Comparison of ENCODE assay signal across 12 cellular contexts in genomic region chr2:127641846-127642510, GRCh38. TPM values are rescaled to one million over a fixed set of nuclear protein-coding genes. Genes with fewer than 3 reads are reported as not detected.
DNase-seq lines count a peak whose midpoint lies in the region; ATAC-seq, FAIRE-seq and TF ChIP-seq lines count a peak whose summit lies in the region.
"Had no signal": no experiment of that assay in that cellular context is flagged by ENCODE, and none has a peak within 500 bp of the region (broad histone marks: within the 10 kb centered on the region; RNA-seq: fewer than 3 reads in every experiment).

No MANE protein-coding gene starts in this region.

- in situ Hi-C loops in HepG2 (cut with HindIII; ENCODE audit: extremely low pct_ligation_motif_present, low pct_unique_long_range_greater_than_20kb), result no loop called here

- no peaks in the 10 kb centered on the region for H4K20me1 ChIP-seq in HepG2 (ENCODE audit: insufficient read depth, low read length)
- H4K20me1 ChIP-seq in smooth muscle cell (ENCODE audit: low read depth), result no peaks in the 10 kb centered on the region

- POLR2A ChIA-PET in HepG2 (lab: Yijun Ruan, JAX), result no interaction called here

- ATAC-seq in HepG2 (no peak), right lobe of liver (no peak)

- H3K4me1 Mint-ChIP-seq in endothelial cell (ENCODE audit: unreplicated experiment), result peaks cover 12% of the 10 kb centered on the region

- BruUV-seq in HepG2 (replicated peaks; lab: Mats Ljungman, UMichigan), result no TSS peak

- no peak overlapping the region for H2AFZ ChIP-seq in HepG2 (ENCODE audit: low read length)
- no peak overlapping the region for H2AFZ ChIP-seq in smooth muscle cell (ENCODE audit: low read depth)

- no peak for TF ChIP-seq RAD21 in HepG2 (CRISPR knock-in tag; IDR thresholded peaks at IDR 0.05)

- H3K4me3 ChIP-seq in HepG2 (replicated peaks in 1 of 3; ENCODE audit: insufficient read depth in 1 of 3, low read depth in 2 of 3, low read length in 3 of 3) (no peak overlapping the region), right lobe of liver (no peak overlapping the region), rectal smooth muscle tissue (ENCODE audit: low read length) (no peak overlapping the region), smooth muscle cell (no peak overlapping the region)
- H3K4me3 ChIP-seq: breast epithelium had no signal

- H3K27ac ChIP-seq in HepG2 (ENCODE audit: extremely low read length, insufficient read depth, low read length), result no peak overlapping the region
- no peak overlapping the region for H3K27ac ChIP-seq in right lobe of liver
- peak overlapping the region; percentile 42 for H3K27ac ChIP-seq in rectal smooth muscle tissue (ENCODE audit: low read depth, low read length)
- H3K27ac ChIP-seq in smooth muscle cell (ENCODE audit: low read depth), result no peak overlapping the region
- H3K27ac ChIP-seq: breast epithelium had no signal

- intact Hi-C loops in HepG2 (cut with micrococcal nuclease; ENCODE audit: unreplicated experiment) (loop anchor here (10.0 kb wide), 1 partner anchor 107 kb away; the partner anchor contains the start of gene MYO7B), right lobe of liver (cut with DNase I) (no loop called here)

- H3K27me3 ChIP-seq in HepG2 (ENCODE audit: control insufficient read depth in 1 of 2, insufficient read depth in 2 of 2, low read length in 2 of 2) (peaks cover 11 to 60% of the 10 kb centered on the region in 2 experiments), right lobe of liver (no peaks in the 10 kb centered on the region), rectal smooth muscle tissue (ENCODE audit: control insufficient read depth, insufficient read depth, low read length) (no peaks in the 10 kb centered on the region), smooth muscle cell (ENCODE audit: low read depth) (no peaks in the 10 kb centered on the region)
- H3K27me3 ChIP-seq: breast epithelium had no signal

- no peak overlapping the region for H3K4me3 Mint-ChIP-seq in endothelial cell (ENCODE audit: unreplicated experiment)

- H3K79me2 ChIP-seq in HepG2 (ENCODE audit: insufficient read depth, low read length) (no peaks in the 10 kb centered on the region), smooth muscle cell (ENCODE audit: low read depth) (no peaks in the 10 kb centered on the region)

- DNase-seq in HepG2 (ENCODE audit: low spot score), result no peak
- DNase-seq in right lobe of liver, result no peak
- DNase-seq in activated naive CD4-positive, alpha-beta T cell (lab: John Stamatoyannopoulos, UW), result peak in 3 of 4 experiments; percentile 21 to 61 (median 34)
- no peak for DNase-seq in NCI-H128 (lab: John Stamatoyannopoulos, UW; ENCODE audit: unreplicated experiment)
- DNase-seq in smooth muscle cell (lab: John Stamatoyannopoulos, UW; ENCODE audit: unreplicated experiment), result no peak
- no peak for DNase-seq in OCI-M2 (lab: John Stamatoyannopoulos, UW; ENCODE audit: unreplicated experiment)
- DNase-seq in endothelial cell (ENCODE audit: low spot score), result no peak
- DNase-seq: ACHN had no signal

- no peaks in the 10 kb centered on the region for H3K9me3 ChIP-seq in HepG2 (ENCODE audit: low read length)
- H3K9me3 ChIP-seq in right lobe of liver, result no peaks in the 10 kb centered on the region
- H3K9me3 ChIP-seq in smooth muscle cell (replicated peaks; ENCODE audit: low read depth), result no peaks in the 10 kb centered on the region
- H3K9me3 ChIP-seq: breast epithelium had no signal

- H3K36me3 ChIP-seq in HepG2 (replicated peaks in 1 of 2; ENCODE audit: control insufficient read depth in 1 of 2, insufficient read depth in 2 of 2, low read length in 2 of 2) (no peaks in the 10 kb centered on the region), right lobe of liver (no peaks in the 10 kb centered on the region), rectal smooth muscle tissue (ENCODE audit: control insufficient read depth, insufficient read depth, low read length) (peaks cover 7% of the 10 kb centered on the region), smooth muscle cell (ENCODE audit: low read depth) (no peaks in the 10 kb centered on the region)
- H3K36me3 ChIP-seq: breast epithelium had no signal

- WGBS in HepG2 (ENCODE audit: low lambda C conversion rate), result 56% methylated on average over 20 of the region's 25 CpGs
- WGBS in right lobe of liver (ENCODE audit: insufficient coverage, low coverage, low lambda C conversion rate, missing lambda C conversion rate), result no CpG with 5 or more reads among the region's 25 CpGs
- 87% methylated on average over 25 of the region's 25 CpGs for whole genome bisulfite sequencing in smooth muscle cell (ENCODE audit: low lambda C conversion rate)

- H3K9ac ChIP-seq in HepG2 (ENCODE audit: insufficient read depth, low read depth, low read length), result no peak overlapping the region
- no peak overlapping the region for H3K9ac ChIP-seq in rectal smooth muscle tissue (ENCODE audit: low read length)
- H3K9ac ChIP-seq in smooth muscle cell (ENCODE audit: low read depth), result no peak overlapping the region

- H3F3A ChIP-seq in smooth muscle cell (ENCODE audit: low read depth), result no peaks in the 10 kb centered on the region

- peaks cover 9% of the 10 kb centered on the region for H3K36me3 Mint-ChIP-seq in endothelial cell (ENCODE audit: low read depth, unreplicated experiment)

- no peaks in the 10 kb centered on the region for H3K9me3 Mint-ChIP-seq in endothelial cell (ENCODE audit: unreplicated experiment)

- peaks cover 6% of the 10 kb centered on the region for H3K27me3 Mint-ChIP-seq in endothelial cell (ENCODE audit: unreplicated experiment)

- no peak overlapping the region for H3K4me2 ChIP-seq in HepG2 (ENCODE audit: low read depth, low read length)
- H3K4me2 ChIP-seq in smooth muscle cell, result no peak overlapping the region

- CTCF ChIA-PET in HepG2 (lab: Yijun Ruan, JAX; ENCODE audit: low intra/inter-chr PET ratio, low total read pairs), result no interaction called here

- TF ChIP-seq POLR2A in HepG2 (IDR thresholded peaks at IDR 0.05; ENCODE audit: insufficient read depth in 1 of 2, low read depth in 2 of 2, low read length in 2 of 2) (no peak), right lobe of liver (IDR thresholded peaks at IDR 0.05) (no peak)

- TF ChIP-seq EP300 in HepG2 (IDR thresholded peaks at IDR 0.05; ENCODE audit: low read depth in 2 of 2, low read length in 2 of 2) (no peak), HepG2 (CRISPR knock-in tag; IDR thresholded peaks at IDR 0.05; ENCODE audit: borderline replicate concordance) (no peak)

- FAIRE-seq in HepG2 (lab: Jason Lieb, UNC), result no peak

- H3K4me1 ChIP-seq in HepG2 (ENCODE audit: insufficient read depth, low read length) (peaks cover 73% of the 10 kb centered on the region), right lobe of liver (peaks cover 0 to 12% (median 4%) of the 10 kb centered on the region in 4 donors), rectal smooth muscle tissue (ENCODE audit: control insufficient read depth, insufficient read depth, low read length) (peaks cover 14% of the 10 kb centered on the region), smooth muscle cell (ENCODE audit: low read depth) (peaks cover 12% of the 10 kb centered on the region)

- TF ChIP-seq CTCF in HepG2 (CRISPR knock-in tag; IDR thresholded peaks at IDR 0.05), result no peak
- no peak for TF ChIP-seq CTCF in right lobe of liver (IDR thresholded peaks at IDR 0.05)
- no peak for TF ChIP-seq CTCF in smooth muscle cell (IDR thresholded peaks at IDR 0.05; ENCODE audit: borderline replicate concordance, insufficient read depth, poor library complexity, severe bottlenecking)
- TF ChIP-seq CTCF in endothelial cell (IDR thresholded peaks at IDR 0.05; ENCODE audit: unreplicated experiment), result no peak

- no peak overlapping the region for H3K27ac Mint-ChIP-seq in endothelial cell (ENCODE audit: unreplicated experiment)

RNA-seq across cellular contexts. Expression of gene GPR17, which starts 4.0 kb away (rescaled TPM):
- not detected in 2 replicates for total RNA-seq in HepG2 (2016; rRNA removed; fragmentation: Illumina TruSeq; extraction: Trizol)
- not detected in 2 replicates for total RNA-seq in HepG2 (2016; cell fraction: cytosol; rRNA removed; fragmentation: Illumina TruSeq; extraction: Trizol; ENCODE audit: low read depth)
- not detected in 2 replicates for total RNA-seq in HepG2 (2016; cell fraction: insoluble cytoplasmic fraction; rRNA removed; fragmentation: Illumina TruSeq; extraction: Trizol)
- not detected in 2 replicates for total RNA-seq in HepG2 (2016; cell fraction: membrane; rRNA removed; fragmentation: Illumina TruSeq; extraction: Trizol)
- not detected in 2 replicates for total RNA-seq in HepG2 (2016; cell fraction: nucleus; rRNA removed; fragmentation: Illumina TruSeq; extraction: Trizol)
- polyA plus RNA-seq in HepG2 (2011; rRNA removed), result not detected in 2 replicates
- polyA plus RNA-seq in HepG2 (2011; cell fraction: cytosol; rRNA removed), result not detected in 2 replicates
- not detected in 2 replicates for polyA plus RNA-seq in HepG2 (2011; cell fraction: nucleus; rRNA removed)
- polyA plus RNA-seq in HepG2 (2012), result not detected in 2 replicates
- polyA plus RNA-seq in HepG2 (2016; cell fraction: cytosol; fragmentation: Illumina TruSeq; extraction: Trizol; ENCODE audit: low read depth), result not detected in 2 replicates
- not detected in 2 replicates for polyA plus RNA-seq in HepG2 (2016; cell fraction: insoluble cytoplasmic fraction; fragmentation: Illumina TruSeq; extraction: Trizol; ENCODE audit: low read depth)
- polyA plus RNA-seq in HepG2 (2016; cell fraction: membrane; fragmentation: Illumina TruSeq; extraction: Trizol; ENCODE audit: low read depth), result not detected in 2 replicates
- polyA plus RNA-seq in HepG2 (2016; cell fraction: nucleus; fragmentation: Illumina TruSeq; extraction: Trizol; ENCODE audit: insufficient read depth, low read depth), result not detected in 2 replicates
- polyA minus RNA-seq in HepG2 (2011; rRNA and poly(A)+ RNA removed; ENCODE audit: low replicate concordance), result 0.08 TPM in 1 of 2 replicates, not detected in the other
- polyA minus RNA-seq in HepG2 (2011; cell fraction: cytosol; rRNA and poly(A)+ RNA removed), result not detected in 2 replicates
- not detected in 2 replicates for polyA minus RNA-seq in HepG2 (2011; cell fraction: nucleus; rRNA and poly(A)+ RNA removed)
- not detected for total RNA-seq in right lobe of liver
- not detected in 2 replicates for total RNA-seq in smooth muscle cell
- not detected in 2 replicates for polyA plus RNA-seq in smooth muscle cell
- 0.15 TPM for total RNA-seq in endothelial cell (ENCODE audit: unreplicated experiment)
- total RNA-seq: breast epithelium, LHCN-M2, lung microvascular endothelial cell had no signal

RNA-seq across cellular contexts. Expression of gene LIMS2, which starts 33.4 kb away (rescaled TPM):
- 0.90 and 1.0 TPM in 2 replicates for total RNA-seq in HepG2 (2016; rRNA removed; fragmentation: Illumina TruSeq; extraction: Trizol)
- 1.9 and 3.6 TPM in 2 replicates for total RNA-seq in HepG2 (2016; cell fraction: cytosol; rRNA removed; fragmentation: Illumina TruSeq; extraction: Trizol; ENCODE audit: low read depth)
- 0.85 and 1.2 TPM in 2 replicates for total RNA-seq in HepG2 (2016; cell fraction: insoluble cytoplasmic fraction; rRNA removed; fragmentation: Illumina TruSeq; extraction: Trizol)
- total RNA-seq in HepG2 (2016; cell fraction: membrane; rRNA removed; fragmentation: Illumina TruSeq; extraction: Trizol), result 2.6 and 3.9 TPM in 2 replicates
- total RNA-seq in HepG2 (2016; cell fraction: nucleus; rRNA removed; fragmentation: Illumina TruSeq; extraction: Trizol), result 0.56 and 0.81 TPM in 2 replicates
- 1.9 and 2.0 TPM in 2 replicates for polyA plus RNA-seq in HepG2 (2011; rRNA removed)
- 2.1 and 3.1 TPM in 2 replicates for polyA plus RNA-seq in HepG2 (2011; cell fraction: cytosol; rRNA removed)
- polyA plus RNA-seq in HepG2 (2011; cell fraction: nucleus; rRNA removed), result 2.0 and 2.2 TPM in 2 replicates
- polyA plus RNA-seq in HepG2 (2012), result 2.1 and 3.9 TPM in 2 replicates
- polyA plus RNA-seq in HepG2 (2016; cell fraction: cytosol; fragmentation: Illumina TruSeq; extraction: Trizol; ENCODE audit: low read depth), result 8.9 and 10.7 TPM in 2 replicates
- 2.4 and 3.4 TPM in 2 replicates for polyA plus RNA-seq in HepG2 (2016; cell fraction: insoluble cytoplasmic fraction; fragmentation: Illumina TruSeq; extraction: Trizol; ENCODE audit: low read depth)
- 8.6 and 9.2 TPM in 2 replicates for polyA plus RNA-seq in HepG2 (2016; cell fraction: membrane; fragmentation: Illumina TruSeq; extraction: Trizol; ENCODE audit: low read depth)
- polyA plus RNA-seq in HepG2 (2016; cell fraction: nucleus; fragmentation: Illumina TruSeq; extraction: Trizol; ENCODE audit: insufficient read depth, low read depth), result 1.5 TPM in 2 replicates
- 0.07 and 4.5 TPM in 2 replicates for polyA minus RNA-seq in HepG2 (2011; rRNA and poly(A)+ RNA removed; ENCODE audit: low replicate concordance)
- polyA minus RNA-seq in HepG2 (2011; cell fraction: cytosol; rRNA and poly(A)+ RNA removed), result 1.2 and 1.9 TPM in 2 replicates
- 1.2 and 1.6 TPM in 2 replicates for polyA minus RNA-seq in HepG2 (2011; cell fraction: nucleus; rRNA and poly(A)+ RNA removed)
- 10 to 100 TPM in 5 of 6 experiments, 1 to 10 TPM in 1; 6.6 to 37.7 (median 19.5) TPM for total RNA-seq in right lobe of liver
- total RNA-seq in smooth muscle cell, result 8.4 and 9.7 TPM in 2 replicates
- polyA plus RNA-seq in smooth muscle cell, result 21.0 and 22.3 TPM in 2 replicates
- total RNA-seq in endothelial cell (ENCODE audit: unreplicated experiment), result 3.8 TPM

RNA-seq across cellular contexts. Expression of gene SFT2D3, which starts 59.3 kb away (rescaled TPM):
- total RNA-seq in HepG2 (2016; rRNA removed; fragmentation: Illumina TruSeq; extraction: Trizol), result 4.6 and 9.4 TPM in 2 replicates
- total RNA-seq in HepG2 (2016; cell fraction: cytosol; rRNA removed; fragmentation: Illumina TruSeq; extraction: Trizol; ENCODE audit: low read depth), result 1.4 and 1.5 TPM in 2 replicates
- 5.2 and 9.2 TPM in 2 replicates for total RNA-seq in HepG2 (2016; cell fraction: insoluble cytoplasmic fraction; rRNA removed; fragmentation: Illumina TruSeq; extraction: Trizol)
- total RNA-seq in HepG2 (2016; cell fraction: membrane; rRNA removed; fragmentation: Illumina TruSeq; extraction: Trizol), result 4.6 and 5.1 TPM in 2 replicates
- total RNA-seq in HepG2 (2016; cell fraction: nucleus; rRNA removed; fragmentation: Illumina TruSeq; extraction: Trizol), result 10.3 and 11.4 TPM in 2 replicates
- polyA plus RNA-seq in HepG2 (2011; rRNA removed), result 8.3 and 8.7 TPM in 2 replicates
- polyA plus RNA-seq in HepG2 (2011; cell fraction: cytosol; rRNA removed), result 6.8 and 9.4 TPM in 2 replicates
- 3.7 and 4.4 TPM in 2 replicates for polyA plus RNA-seq in HepG2 (2011; cell fraction: nucleus; rRNA removed)
- polyA plus RNA-seq in HepG2 (2012), result not detected in 2 replicates
- polyA plus RNA-seq in HepG2 (2016; cell fraction: cytosol; fragmentation: Illumina TruSeq; extraction: Trizol; ENCODE audit: low read depth), result 1.3 and 1.4 TPM in 2 replicates
- 5.4 and 7.0 TPM in 2 replicates for polyA plus RNA-seq in HepG2 (2016; cell fraction: insoluble cytoplasmic fraction; fragmentation: Illumina TruSeq; extraction: Trizol; ENCODE audit: low read depth)
- polyA plus RNA-seq in HepG2 (2016; cell fraction: membrane; fragmentation: Illumina TruSeq; extraction: Trizol; ENCODE audit: low read depth), result 3.0 and 4.0 TPM in 2 replicates
- polyA plus RNA-seq in HepG2 (2016; cell fraction: nucleus; fragmentation: Illumina TruSeq; extraction: Trizol; ENCODE audit: insufficient read depth, low read depth), result 13.6 and 14.0 TPM in 2 replicates
- polyA minus RNA-seq in HepG2 (2011; rRNA and poly(A)+ RNA removed; ENCODE audit: low replicate concordance), result 2.4 and 7.5 TPM in 2 replicates
- 6.5 and 7.2 TPM in 2 replicates for polyA minus RNA-seq in HepG2 (2011; cell fraction: cytosol; rRNA and poly(A)+ RNA removed)
- 16.4 and 17.5 TPM in 2 replicates for polyA minus RNA-seq in HepG2 (2011; cell fraction: nucleus; rRNA and poly(A)+ RNA removed)
- 1 to 10 TPM; 1.6 to 4.7 (median 3.4) TPM for total RNA-seq in right lobe of liver
- total RNA-seq in smooth muscle cell, result 7.0 and 7.3 TPM in 2 replicates
- not detected in 2 replicates for polyA plus RNA-seq in smooth muscle cell
- total RNA-seq in endothelial cell (ENCODE audit: unreplicated experiment), result 4.9 TPM

Comparison
In these comparisons a context has a peak if more than half of its experiments do, and no peak if none do; other contexts are left out.
1. DNase-seq: peak in activated naive CD4-positive, alpha-beta T cell (3 of 4); none in HepG2 (single experiment), right lobe of liver (0 of 3), NCI-H128 (single experiment), smooth muscle cell (single experiment), OCI-M2 (single experiment) and endothelial cell (single experiment).